1 cellular context compared by ENCODE assay signal in genomic region chr6:63635165-63635562, GRCh38.
TF ChIP-seq lines count a peak whose summit lies in the region.

No MANE protein-coding gene starts in this region.

TF ChIP-seq in HepG2, 621 proteins besides CTCF, POLR2A, EP300 and RAD21 (continued from another document):
- TF ChIP-seq FOXJ3 (CRISPR knock-in tag; IDR thresholded peaks at IDR 0.05; ENCODE audit: borderline replicate concordance) (0 out of 2 replicates have a peak, but pooled peaks have one; percentile 1), RFX3 (CRISPR knock-in tag; IDR thresholded peaks at IDR 0.05) (no peak), ZBTB46 (CRISPR knock-in tag; IDR thresholded peaks at IDR 0.05; ENCODE audit: borderline replicate concordance) (0 out of 2 replicates have a peak, but pooled peaks have one; percentile 25), TOPORS (CRISPR knock-in tag; IDR thresholded peaks at IDR 0.05) (no peak), SIN3B (IDR thresholded peaks at IDR 0.05; ENCODE audit: low read length) (0 out of 2 replicates have a peak, but pooled peaks have one; percentile 6)
- TF ChIP-seq, protein P1, sequence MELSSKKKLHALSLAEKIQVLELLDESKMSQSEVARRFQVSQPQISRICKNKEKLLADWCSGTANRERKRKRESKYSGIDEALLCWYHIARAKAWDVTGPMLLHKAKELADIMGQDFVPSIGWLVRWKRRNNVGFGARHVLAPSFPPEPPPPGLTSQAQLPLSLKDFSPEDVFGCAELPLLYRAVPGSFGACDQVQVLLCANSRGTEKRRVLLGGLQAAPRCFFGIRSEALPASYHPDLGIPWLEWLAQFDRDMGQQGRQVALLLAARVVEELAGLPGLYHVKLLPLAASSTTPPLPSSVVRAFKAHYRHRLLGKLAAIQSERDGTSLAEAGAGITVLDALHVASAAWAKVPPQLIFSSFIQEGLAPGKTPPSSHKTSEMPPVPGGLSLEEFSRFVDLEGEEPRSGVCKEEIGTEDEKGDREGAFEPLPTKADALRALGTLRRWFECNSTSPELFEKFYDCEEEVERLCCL (CRISPR knock-in tag; IDR thresholded peaks at IDR 0.05; ENCODE audit: borderline replicate concordance) = no peak
